Comparison of ENCODE assay signal across 8 cellular contexts in genomic region chr2:27323592-27324285, GRCh38. TPM values are rescaled to one million over a fixed set of nuclear protein-coding genes. Genes with fewer than 3 reads are reported as not detected.
A peak's percentile ranks its signal among the peaks of the same experiment; 100 is the strongest.
DNase-seq lines count a peak whose midpoint lies in the region; ATAC-seq and TF ChIP-seq lines count a peak whose summit lies in the region.

No MANE protein-coding gene starts in this region.

- CTCF ChIA-PET in activated naive CD4-positive, alpha-beta T cell treated with anti-CD3 and anti-CD28 coated beads, Interleukin-2, amount 10 ng/mL, durations not matched to agents 7 days and 5 days (lab: Charles Lee): interaction anchor here (0.9 to 1.9 kb wide), 2 partner anchors 46 to 360 kb away, joined by 3 to 5 read pairs; partner anchors contain the start of genes EIF2B4 and SNX17

- H3K27me3 Mint-ChIP-seq in activated naive CD4-positive, alpha-beta T cell treated with anti-CD3 and anti-CD28 coated beads, Interleukin-2, amount 10 ng/mL, durations not matched to agents 7 days and 5 days: no peaks in the 10 kb centered on the region

- peaks cover 23% of the 10 kb centered on the region for H3K4me1 Mint-ChIP-seq in activated naive CD4-positive, alpha-beta T cell treated with anti-CD3 and anti-CD28 coated beads, Interleukin-2, amount 10 ng/mL, durations not matched to agents 7 days and 5 days

- no peaks in the 10 kb centered on the region for H3K9me3 Mint-ChIP-seq in activated naive CD4-positive, alpha-beta T cell treated with anti-CD3 and anti-CD28 coated beads, Interleukin-2, amount 10 ng/mL, durations not matched to agents 7 days and 5 days

- H3K27me3 ChIP-seq in ascending aorta (no peaks in the 10 kb centered on the region), testis (no peaks in the 10 kb centered on the region)

- H3K27ac Mint-ChIP-seq in activated naive CD4-positive, alpha-beta T cell treated with anti-CD3 and anti-CD28 coated beads, Interleukin-2, amount 10 ng/mL, durations not matched to agents 7 days and 5 days: peak overlapping the region; percentile 88

- peaks cover 27% of the 10 kb centered on the region for H3K36me3 Mint-ChIP-seq in activated naive CD4-positive, alpha-beta T cell treated with anti-CD3 and anti-CD28 coated beads, Interleukin-2, amount 10 ng/mL, durations not matched to agents 7 days and 5 days

- peaks cover 0 to 14% of the 10 kb centered on the region in 2 donors for H3K4me1 ChIP-seq in ascending aorta
- H3K4me1 ChIP-seq in testis: peaks cover 16% of the 10 kb centered on the region

- no peaks in the 10 kb centered on the region for H3K9me3 ChIP-seq in ascending aorta
- no peaks in the 10 kb centered on the region for H3K9me3 ChIP-seq in testis

- 16 to 19% methylated on average over 5 of the region's 5 CpGs for WGBS in testis, 2 donors

- no peak for DNase-seq in activated naive CD4-positive, alpha-beta T cell treated with anti-CD3 and anti-CD28 coated beads, Interleukin-2, amount 10 ng/mL, durations not matched to agents 7 days and 5 days
- DNase-seq in activated naive CD4-positive, alpha-beta T cell treated with Interleukin-2 at 50 U/mL for 16 hours: no peak
- DNase-seq in ascending aorta (ENCODE audit: low spot score in 2 of 2) (no peak), left lobe of liver (ENCODE audit: low spot score) (no peak), testis (no peak), GM03348 (ENCODE audit: low spot score) (no peak), Ammon's horn (ENCODE audit: low spot score) (no peak)
- no peak for DNase-seq in stimulated activated CD4-positive, alpha-beta T cell treated with anti-CD3 and anti-CD28 coated beads, Interleukin-2, amount 100 ng/mL, for 48 hours

- TF ChIP-seq CTCF in ascending aorta (IDR thresholded peaks at IDR 0.05) (no peak), testis (IDR thresholded peaks at IDR 0.05) (no peak)

- peak overlapping the region; percentile 89 for H3K4me3 Mint-ChIP-seq in activated naive CD4-positive, alpha-beta T cell treated with anti-CD3 and anti-CD28 coated beads, Interleukin-2, amount 10 ng/mL, durations not matched to agents 7 days and 5 days

- peak; percentile 12 for ATAC-seq in left lobe of liver

- peaks cover 23 to 27% of the 10 kb centered on the region in 2 donors for H3K36me3 ChIP-seq in ascending aorta
- H3K36me3 ChIP-seq in testis (ENCODE audit: low read depth, missing control alignments): no peaks in the 10 kb centered on the region

- H3K4me3 ChIP-seq in ascending aorta (peak overlapping the region; percentile 65 to 77), testis (peak overlapping the region; percentile 78 to 79)

- H3K27ac ChIP-seq in ascending aorta (peak overlapping the region; percentile 90), testis (peak overlapping the region; percentile 76 to 93)

- TF ChIP-seq POLR2A in testis (IDR thresholded peaks at IDR 0.05): no peak

- intact Hi-C loops in ascending aorta (cut with DNase I): loop anchor here (2.0 kb wide), 3 partner anchors 33 to 105 kb away; partner anchors contain the start of genes EIF2B4, GTF3C2, NRBP1 and SNX17
- intact Hi-C loops in testis (cut with DNase I; ENCODE audit: low total_unique reads): no loop called here

RNA-seq across cellular contexts. Expression of gene MPV17, which starts 0.8 kb away (rescaled TPM):
- total RNA-seq in ascending aorta: 239 TPM
- total RNA-seq in left lobe of liver: 18.3 TPM
- total RNA-seq in testis: 10 to 100 TPM; 71.2 to 72.3 TPM
- polyA plus RNA-seq in testis (ENCODE audit: insufficient read depth, low read depth, low replicate concordance): 59.5 TPM

RNA-seq across cellular contexts. Expression of gene UCN, which starts 15.5 kb away (rescaled TPM):
- not detected for total RNA-seq in ascending aorta
- total RNA-seq in left lobe of liver: 2.2 TPM
- total RNA-seq in testis: 10 to 100 TPM; 16.2 to 18.8 TPM
- polyA plus RNA-seq in testis (ENCODE audit: insufficient read depth, low read depth, low replicate concordance): 0.75 TPM

RNA-seq across cellular contexts. Expression of gene GTF3C2, which starts 32.8 kb away (rescaled TPM):
- 76.2 TPM for total RNA-seq in ascending aorta
- total RNA-seq in left lobe of liver: 19.2 TPM
- total RNA-seq in testis: 10 to 100 TPM; 72.6 to 91.3 TPM
- polyA plus RNA-seq in testis (ENCODE audit: insufficient read depth, low read depth, low replicate concordance): 55.1 TPM

RNA-seq across cellular contexts. Expression of gene TRIM54, which starts 41.5 kb away (rescaled TPM):
- total RNA-seq in ascending aorta: not detected
- not detected for total RNA-seq in left lobe of liver
- 10 to 100 TPM; 38.5 to 46.8 TPM for total RNA-seq in testis
- 28.3 TPM for polyA plus RNA-seq in testis (ENCODE audit: insufficient read depth, low read depth, low replicate concordance)

RNA-seq across cellular contexts. Expression of gene EIF2B4, which starts 46.4 kb away (rescaled TPM):
- 34.8 TPM for total RNA-seq in ascending aorta
- 17.4 TPM for total RNA-seq in left lobe of liver
- total RNA-seq in testis: 10 to 100 TPM; 59.4 to 67.7 TPM
- polyA plus RNA-seq in testis (ENCODE audit: insufficient read depth, low read depth, low replicate concordance): 111 TPM
